Comparison of ENCODE assay signal across 19 cellular contexts in the genomic region with DNA sequence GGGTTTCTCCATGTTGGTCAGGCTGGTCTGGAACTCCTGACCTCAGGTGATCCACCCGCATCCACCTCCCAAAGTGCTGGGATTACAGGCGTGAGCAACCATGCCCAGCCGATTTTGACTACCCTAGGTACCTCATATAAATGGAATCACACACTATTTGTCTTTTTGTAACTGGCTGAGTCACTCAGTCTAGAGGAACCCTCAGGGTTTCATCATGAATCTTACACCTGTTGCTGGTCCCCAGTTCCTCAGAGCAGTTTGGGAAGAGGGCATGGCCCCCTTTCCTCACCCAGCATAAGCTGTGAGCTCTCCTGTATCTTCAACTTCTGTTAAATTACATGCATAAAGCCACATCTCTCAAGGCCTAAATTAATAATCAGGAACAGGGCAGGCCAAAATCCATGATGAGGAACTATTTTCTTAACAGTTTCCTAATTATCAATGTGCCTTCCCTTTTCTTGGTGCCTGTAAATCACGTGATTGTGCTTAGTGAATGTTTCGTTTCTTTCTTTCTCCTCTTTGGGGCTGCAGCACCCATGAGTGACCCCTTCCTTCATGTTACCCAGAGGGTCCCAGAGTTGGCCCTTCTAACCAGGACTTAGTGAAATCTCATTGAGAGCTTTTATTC. TPM values are rescaled to one million over a fixed set of nuclear protein-coding genes. Genes with fewer than 3 reads are reported as not detected.
DNase-seq lines count a peak whose midpoint lies in the region; TF ChIP-seq lines count a peak whose summit lies in the region.
"Had no signal": no experiment of that assay in that cellular context is flagged by ENCODE, and none has a peak within 500 bp of the region (broad histone marks: within the 10 kb centered on the region; RNA-seq: fewer than 3 reads in every experiment).

No MANE protein-coding gene starts in this region.

- no peak overlapping the region for H3K4me2 ChIP-seq in neural progenitor cell

- no peaks in the 10 kb centered on the region for H3K27me3 ChIP-seq in left ventricle myocardium inferior (ENCODE audit: low read depth)
- peaks cover 10% of the 10 kb centered on the region for H3K27me3 ChIP-seq in neural progenitor cell

- H3K9me3 ChIP-seq in left ventricle myocardium inferior (replicated peaks), result no peaks in the 10 kb centered on the region
- no peaks in the 10 kb centered on the region for H3K9me3 ChIP-seq in neural progenitor cell (ENCODE audit: low read depth)
- H3K9me3 ChIP-seq: suprapubic skin had no signal

- H3K79me2 ChIP-seq in neural progenitor cell (ENCODE audit: low read depth), result no peaks in the 10 kb centered on the region

- H2AFZ ChIP-seq in neural progenitor cell (replicated peaks), result peak overlapping the region; percentile 2

- H3K9me3 Mint-ChIP-seq in neural progenitor cell, result peaks cover 3% of the 10 kb centered on the region
- H3K9me3 Mint-ChIP-seq: T-helper 1 cell treated with Interleukin-12 subunit alpha and Interleukin-12 subunit beta and Interleukin-4 antibody, amounts not matched to agents 30 μg/mL and 1 μg/mL, for 36 hours had no signal

- intact Hi-C loops in left ventricle myocardium inferior (cut with micrococcal nuclease), result no loop called here

- DNase-seq in LHCN-M2 (ENCODE audit: low read depth) (peak; percentile 67), SKM-1 treated with dmso at 0.1 percent for 144 hours (lab: John Stamatoyannopoulos, UW; ENCODE audit: unreplicated experiment) (peak; percentile 44), left ventricle myocardium inferior (no peak), neural progenitor cell (ENCODE audit: low spot score) (no peak), UCSD-AML1 (lab: John Stamatoyannopoulos, UW; ENCODE audit: unreplicated experiment) (no peak), COLO829 (ENCODE audit: low spot score) (no peak), NCI-H1048 (lab: John Stamatoyannopoulos, UW) (no peak)
- no peak for DNase-seq in activated effector memory CD4-positive, alpha-beta T cell treated with anti-CD3 and anti-CD28 coated beads, Interleukin-2, amount 50 U/mL, for 16 hours
- DNase-seq: activated CD8-positive, alpha-beta memory T cell treated with anti-CD3 and anti-CD28 coated beads, Interleukin-2, amount 10 ng/mL, durations not matched to agents 7 days and 5 days; activated naive CD4-positive, alpha-beta T cell; aorta; NCI-H1105 treated with DMSO at 0.1 percent for 48 hours; NCI-H526 treated with DMSO at 0.1 percent for 48 hours; RPMI8226; stimulated activated CD4-positive, alpha-beta T cell treated with anti-CD3 and anti-CD28 coated beads, Interleukin-2, amount 100 ng/mL, for 48 hours had no signal

- H3K4me3 Mint-ChIP-seq in neural progenitor cell, result no peak overlapping the region
- H3K4me3 Mint-ChIP-seq: activated CD8-positive, alpha-beta memory T cell treated with anti-CD3 and anti-CD28 coated beads, Interleukin-2, amount 10 ng/mL, durations not matched to agents 7 days and 5 days; mesothelial cell of epicardium; T-helper 1 cell treated with Interleukin-12 subunit alpha and Interleukin-12 subunit beta and Interleukin-4 antibody, amounts not matched to agents 30 μg/mL and 1 μg/mL, for 36 hours had no signal

- no peaks in the 10 kb centered on the region for H3F3A ChIP-seq in neural progenitor cell (ENCODE audit: low read depth)

- H3K27me3 Mint-ChIP-seq in neural progenitor cell (ENCODE audit: insufficient read depth, low read depth), result peaks cover 2% of the 10 kb centered on the region

- no peak overlapping the region for H3K27ac Mint-ChIP-seq in neural progenitor cell
- H3K27ac Mint-ChIP-seq: activated CD8-positive, alpha-beta memory T cell treated with anti-CD3 and anti-CD28 coated beads, Interleukin-2, amount 10 ng/mL, durations not matched to agents 7 days and 5 days; mesothelial cell of epicardium; T-helper 1 cell treated with Interleukin-12 subunit alpha and Interleukin-12 subunit beta and Interleukin-4 antibody, amounts not matched to agents 30 μg/mL and 1 μg/mL, for 36 hours had no signal

- TF ChIP-seq CTCF in left ventricle myocardium inferior (IDR thresholded peaks at IDR 0.05; ENCODE audit: borderline replicate concordance) (no peak), neural progenitor cell (IDR thresholded peaks at IDR 0.05) (no peak)

- no peaks in the 10 kb centered on the region for H3K36me3 Mint-ChIP-seq in neural progenitor cell
- H3K36me3 Mint-ChIP-seq: activated CD8-positive, alpha-beta memory T cell treated with anti-CD3 and anti-CD28 coated beads, Interleukin-2, amount 10 ng/mL, durations not matched to agents 7 days and 5 days; mesothelial cell of epicardium had no signal

- H3K4me1 ChIP-seq in left ventricle myocardium inferior, result peaks cover 80% of the 10 kb centered on the region
- no peaks in the 10 kb centered on the region for H3K4me1 ChIP-seq in neural progenitor cell
- H3K4me1 ChIP-seq: suprapubic skin had no signal

- H3K4me3 ChIP-seq in left ventricle myocardium inferior (no peak overlapping the region), neural progenitor cell (no peak overlapping the region)
- H3K4me3 ChIP-seq: suprapubic skin had no signal

- H4K20me1 ChIP-seq in neural progenitor cell (ENCODE audit: low read depth), result no peaks in the 10 kb centered on the region

- peak overlapping the region; percentile 78 for H3K27ac ChIP-seq in left ventricle myocardium inferior (replicated peaks)
- H3K27ac ChIP-seq in neural progenitor cell, result no peak overlapping the region
- H3K27ac ChIP-seq: epithelial cell of prostate, suprapubic skin had no signal

- no peak overlapping the region for H3K9ac ChIP-seq in neural progenitor cell

- H3K4me1 Mint-ChIP-seq in neural progenitor cell, result peaks cover 5% of the 10 kb centered on the region
- H3K4me1 Mint-ChIP-seq: activated CD8-positive, alpha-beta memory T cell treated with anti-CD3 and anti-CD28 coated beads, Interleukin-2, amount 10 ng/mL, durations not matched to agents 7 days and 5 days; mesothelial cell of epicardium had no signal

- H3K36me3 ChIP-seq in left ventricle myocardium inferior (peaks cover 4% of the 10 kb centered on the region), neural progenitor cell (no peaks in the 10 kb centered on the region)
- H3K36me3 ChIP-seq: suprapubic skin had no signal

RNA-seq across cellular contexts. Expression of gene DYSF, which starts 20.9 kb away (rescaled TPM):
- 44.2 and 59.5 TPM in 2 replicates for total RNA-seq in LHCN-M2 (2014; rRNA removed)
- 173 TPM for polyA plus RNA-seq in LHCN-M2 (2012)
- 48.2 TPM for total RNA-seq in left ventricle myocardium inferior
- total RNA-seq in neural progenitor cell (ENCODE audit: low replicate concordance), result 0.39 and 1.1 TPM in 2 replicates

Comparison
In these comparisons a context has a peak if more than half of its experiments do, and no peak if none do; other contexts are left out.
1. DNase-seq: peak in LHCN-M2 (single experiment) and SKM-1 treated with dmso at 0.1 percent for 144 hours (single experiment); none in left ventricle myocardium inferior (single experiment), neural progenitor cell (single experiment), UCSD-AML1 (single experiment), COLO829 (single experiment), NCI-H1048 (single experiment) and activated effector memory CD4-positive, alpha-beta T cell treated with anti-CD3 and anti-CD28 coated beads, Interleukin-2, amount 50 U/mL, for 16 hours (single experiment).
2. RNA of gene DYSF, which starts 20.9 kb away (total RNA-seq): 44.2 to 59.5 TPM in LHCN-M2 and 48.2 TPM in left ventricle myocardium inferior (single experiment); 0.39 to 1.1 TPM in neural progenitor cell; every median in the first group is over 10 times any median in the second.